1 cellular context compared by ENCODE assay signal in genomic region chr20:32509639-32510066, GRCh38.
TF ChIP-seq lines count a peak whose summit lies in the region.

No MANE protein-coding gene starts in this region.

TF ChIP-seq in GM23338, 12 proteins besides CTCF, POLR2A, EP300 and RAD21 (continued from another document):
- no peak for TF ChIP-seq ETS1 (IDR thresholded peaks at IDR 0.05)
- no peak for TF ChIP-seq STAT1 (IDR thresholded peaks at IDR 0.05; ENCODE audit: unreplicated experiment)
- TF ChIP-seq JUNB (IDR thresholded peaks at IDR 0.05; ENCODE audit: unreplicated experiment): no peak
